Comparison of ENCODE assay signal across 26 cellular contexts in genomic region chr7:93758621-93759020, GRCh38.
"Had no signal": no experiment of that assay in that cellular context is flagged by ENCODE, and none has a peak within 500 bp of the region (broad histone marks: within the 10 kb centered on the region; RNA-seq: fewer than 3 reads in every experiment).

No MANE protein-coding gene starts in this region.

- H3K27ac Mint-ChIP-seq: mesothelial cell of epicardium; naive B cell; natural killer cell; progenitor cell of endocrine pancreas; stimulated activated effector memory CD8-positive, alpha-beta T cell treated with anti-CD3 and anti-CD28 coated beads, Interleukin-12 subunit alpha, Interleukin-12 subunit beta, amount 100 ng/mL, for 72 hours; stimulated activated naive CD8-positive, alpha-beta T cell treated with anti-CD3 and anti-CD28 coated beads, Interleukin-15, Interleukin-2, amounts not matched to agents 100 ng/mL and 50 ng/mL, for 24 hours had no signal

- FAIRE-seq: keratinocyte, urothelium cell line had no signal

- H3K27me3 ChIP-seq: left lung, ovary, suprapubic skin, tibial artery, upper lobe of right lung had no signal

- H3K9me3 Mint-ChIP-seq: mesothelial cell of epicardium; stimulated activated effector memory CD8-positive, alpha-beta T cell treated with anti-CD3 and anti-CD28 coated beads, Interleukin-12 subunit alpha, Interleukin-12 subunit beta, amount 100 ng/mL, for 72 hours; stimulated activated naive CD8-positive, alpha-beta T cell treated with anti-CD3 and anti-CD28 coated beads, Interleukin-15, Interleukin-2, amounts not matched to agents 100 ng/mL and 50 ng/mL, for 24 hours had no signal

- DNase-seq: hippocampal formation; left cardiac atrium; left lung; lower lobe of right lung; mammary epithelial cell; mesendoderm; naive B cell; natural killer cell; ovary; retina; right cardiac atrium; stimulated activated CD4-positive, alpha-beta T cell treated with anti-CD3 and anti-CD28 coated beads, Interleukin-4, amount 100 ng/mL, for 24 hours; stimulated activated naive CD4-positive, alpha-beta T cell; tibial artery; trophoblast cell; upper lobe of right lung had no signal

- H3K36me3 ChIP-seq: left lung, lower lobe of right lung, ovary, suprapubic skin, thoracic aorta, tibial artery, upper lobe of right lung had no signal

- H3K36me3 Mint-ChIP-seq: mesothelial cell of epicardium; naive B cell; natural killer cell; stimulated activated effector memory CD8-positive, alpha-beta T cell treated with anti-CD3 and anti-CD28 coated beads, Interleukin-12 subunit alpha, Interleukin-12 subunit beta, amount 100 ng/mL, for 72 hours had no signal

- H3K4me3 ChIP-seq: left lung, lower lobe of right lung, ovary, skin epidermis, suprapubic skin, thoracic aorta, tibial artery, upper lobe of right lung had no signal

- H3K27me3 Mint-ChIP-seq: progenitor cell of endocrine pancreas; stimulated activated naive CD8-positive, alpha-beta T cell treated with anti-CD3 and anti-CD28 coated beads, Interleukin-15, Interleukin-2, amounts not matched to agents 100 ng/mL and 50 ng/mL, for 24 hours had no signal

- ATAC-seq: left cardiac atrium; left lung; lower lobe of right lung; natural killer cell; right cardiac atrium; sciatic nerve; stimulated activated effector memory CD8-positive, alpha-beta T cell treated with anti-CD3 and anti-CD28 coated beads, Interleukin-12 subunit alpha, Interleukin-12 subunit beta, amount 100 ng/mL, for 72 hours; upper lobe of right lung had no signal

- H3K9me3 ChIP-seq: left lung, lower lobe of right lung, ovary, suprapubic skin, thoracic aorta, tibial artery, upper lobe of right lung had no signal

- H3K4me1 Mint-ChIP-seq: mesothelial cell of epicardium; naive B cell; natural killer cell; stimulated activated effector memory CD8-positive, alpha-beta T cell treated with anti-CD3 and anti-CD28 coated beads, Interleukin-12 subunit alpha, Interleukin-12 subunit beta, amount 100 ng/mL, for 72 hours had no signal

- H3K4me3 Mint-ChIP-seq: mesothelial cell of epicardium; naive B cell; natural killer cell; stimulated activated effector memory CD8-positive, alpha-beta T cell treated with anti-CD3 and anti-CD28 coated beads, Interleukin-12 subunit alpha, Interleukin-12 subunit beta, amount 100 ng/mL, for 72 hours; stimulated activated naive CD8-positive, alpha-beta T cell treated with anti-CD3 and anti-CD28 coated beads, Interleukin-15, Interleukin-2, amounts not matched to agents 100 ng/mL and 50 ng/mL, for 24 hours had no signal

- H3K27ac ChIP-seq: left lung, lower lobe of right lung, ovary, skin epidermis, suprapubic skin, thoracic aorta, tibial artery, upper lobe of right lung had no signal

- H3K4me1 ChIP-seq: left lung, lower lobe of right lung, suprapubic skin, tibial artery, upper lobe of right lung had no signal
